Comparison of ENCODE assay signal across 8 cellular contexts in genomic region chr10:124916585-124917167, GRCh38. TPM values are rescaled to one million over a fixed set of nuclear protein-coding genes. Genes with fewer than 3 reads are reported as not detected.
DNase-seq lines count a peak whose midpoint lies in the region; ATAC-seq and TF ChIP-seq lines count a peak whose summit lies in the region.

No MANE protein-coding gene starts in this region.

- TF ChIP-seq CTCF in ovary (IDR thresholded peaks at IDR 0.05) (peak in 2 of 3 donors; percentile 14 to 23), thyroid gland (IDR thresholded peaks at IDR 0.05) (no peak)

- no peaks in the 10 kb centered on the region for H3K27me3 ChIP-seq in ovary
- H3K27me3 ChIP-seq in thyroid gland, result no peaks in the 10 kb centered on the region

- WGBS in ovary, 3 donors, result 0 to 1% (median 0%) methylated on average over 33 to 82 of the region's 82 CpGs
- 0 to 3% methylated on average over 7 to 9 of the region's 82 CpGs for WGBS in thyroid gland, 2 donors

- no peak for TF ChIP-seq EP300 in ovary (IDR thresholded peaks at IDR 0.05)

- TF ChIP-seq POLR2A in GM10847 (IDR thresholded peaks at IDR 0.05; ENCODE audit: extremely low read depth, insufficient read length) (peak; percentile 94), ovary (IDR thresholded peaks at IDR 0.05) (peak; percentile 95), thyroid gland (IDR thresholded peaks at IDR 0.05) (peak in 1 of 2 donors; percentile 97)

- peak; percentile 97 for ATAC-seq in HG02623 (IDR thresholded peaks at IDR 0.05; ENCODE audit: unreplicated experiment)
- ATAC-seq in Right ventricle myocardium superior (ENCODE audit: poor library complexity), result peak; percentile 98

- peaks cover 6% of the 10 kb centered on the region for H3K4me1 ChIP-seq in ovary (ENCODE audit: insufficient read depth)
- peaks cover 13 to 22% of the 10 kb centered on the region in 2 donors for H3K4me1 ChIP-seq in thyroid gland

- H3K9me3 ChIP-seq in ovary (no peaks in the 10 kb centered on the region), thyroid gland (no peaks in the 10 kb centered on the region)

- H3K36me3 ChIP-seq in ovary (no peaks in the 10 kb centered on the region), thyroid gland (no peaks in the 10 kb centered on the region)

- H3K4me3 ChIP-seq in ovary (peak overlapping the region; percentile 77), thyroid gland (replicated peaks in 1 of 3) (peak overlapping the region in 2 of 3 donors; percentile 69 to 76)

- intact Hi-C loops in Right ventricle myocardium superior (cut with DNase I), result no loop called here
- intact Hi-C loops in ovary (cut with DNase I), result loop anchor here (2.0 to 10.0 kb wide), 4 partner anchors 68 to 244 kb away; partner anchors contain the start of gene CTBP2 (in 1 of the 4)
- intact Hi-C loops in thyroid gland (cut with DNase I), result loop anchor here (10.0 kb wide), 2 partner anchors 138 to 248 kb away; partner anchors contain the start of gene CTBP2

- peak; percentile 91 for DNase-seq in NCI-H1092 treated with DMSO at 0.1 percent for 48 hours (lab: John Stamatoyannopoulos, UW)
- peak; percentile 94 for DNase-seq in SKM-1 treated with dmso at 0.1 percent for 144 hours (lab: John Stamatoyannopoulos, UW; ENCODE audit: unreplicated experiment)
- peak; percentile 95 for DNase-seq in activated naive CD8-positive, alpha-beta T cell treated with anti-CD3 and anti-CD28 coated beads, Interleukin-2, amount 50 U/mL, for 16 hours (ENCODE audit: low read depth, low spot score)
- DNase-seq in Right ventricle myocardium superior, result peak; percentile 100
- DNase-seq in ovary, result peak; percentile 98 to 100 (median 99)
- peak; percentile 99 for DNase-seq in thyroid gland

- H3K27ac ChIP-seq in ovary (peak overlapping the region; percentile 97 to 98), thyroid gland (peak overlapping the region; percentile 78 to 97 (median 96))

RNA-seq across cellular contexts. Expression of gene ZRANB1, which starts 25.2 kb away (rescaled TPM):
- 24.2 TPM for total RNA-seq in Right ventricle myocardium superior
- total RNA-seq in ovary, result 10 to 100 TPM; 21.5 to 39.6 (median 27.5) TPM
- polyA plus RNA-seq in ovary, result 10 to 100 TPM; 18.9 to 29.6 TPM
- 10 to 100 TPM; 22.1 to 37.5 (median 25.0) TPM for total RNA-seq in thyroid gland

Comparison
In these comparisons a context has a peak if more than half of its experiments do, and no peak if none do; other contexts are left out.
1. Peak in every context shown above with its lines: DNase-seq, ATAC-seq, H3K4me3 ChIP-seq and H3K27ac ChIP-seq.
2. CTCF ChIP-seq: peak in ovary (2 of 3); none in thyroid gland (0 of 6).